Comparison of ENCODE assay signal across 9 cellular contexts in genomic region chr2:54081574-54081973, GRCh38. TPM values are rescaled to one million over a fixed set of nuclear protein-coding genes. Genes with fewer than 3 reads are reported as not detected.
A peak's percentile ranks its signal among the peaks of the same experiment; 100 is the strongest.
DNase-seq lines count a peak whose midpoint lies in the region; ATAC-seq and TF ChIP-seq lines count a peak whose summit lies in the region.
"Had no signal": no experiment of that assay in that cellular context is flagged by ENCODE, and none has a peak within 500 bp of the region (broad histone marks: within the 10 kb centered on the region; RNA-seq: fewer than 3 reads in every experiment).

No MANE protein-coding gene starts in this region.

- in situ Hi-C loops in GM13976 (cut with MboI; ENCODE audit: low sequenced_read_pairs, unreplicated experiment) = no loop called here

- H3K9me3 ChIP-seq in suprapubic skin (no peaks in the 10 kb centered on the region), upper lobe of left lung (no peaks in the 10 kb centered on the region)

- TF ChIP-seq POLR2A in suprapubic skin (IDR thresholded peaks at IDR 0.05) (no peak), upper lobe of left lung (IDR thresholded peaks at IDR 0.05) (no peak)

- H3K36me3 ChIP-seq in suprapubic skin = no peaks in the 10 kb centered on the region
- H3K36me3 ChIP-seq in upper lobe of left lung = no peaks in the 10 kb centered on the region

- DNase-seq in GM13976 (ENCODE audit: low spot score) (peak; percentile 67), choroid plexus epithelial cell (ENCODE audit: low read depth) (peak; percentile 57), NK-92 (lab: John Stamatoyannopoulos, UW; ENCODE audit: unreplicated experiment) (no peak), suprapubic skin (ENCODE audit: low spot score in 2 of 2) (no peak), upper lobe of left lung (no peak), DMS153 treated with DMSO at 0.1 percent for 48 hours (lab: John Stamatoyannopoulos, UW; ENCODE audit: unreplicated experiment) (no peak)

- TF ChIP-seq EP300 in suprapubic skin (IDR thresholded peaks at IDR 0.05) = no peak
- TF ChIP-seq EP300 in upper lobe of left lung (IDR thresholded peaks at IDR 0.05) = no peak

- H3K4me1 ChIP-seq in suprapubic skin = no peaks in the 10 kb centered on the region
- peaks cover 0 to 6% (median 2%) of the 10 kb centered on the region in 4 donors for H3K4me1 ChIP-seq in upper lobe of left lung

- 94% methylated on average over 6 of the region's 6 CpGs for WGBS in suprapubic skin
- 87 to 90% methylated on average over 6 of the region's 6 CpGs for WGBS in upper lobe of left lung, 2 donors

- H3K27me3 ChIP-seq in suprapubic skin = no peaks in the 10 kb centered on the region
- H3K27me3 ChIP-seq in upper lobe of left lung = no peaks in the 10 kb centered on the region

- H3K4me3 ChIP-seq in choroid plexus epithelial cell (ENCODE audit: low read depth, low read length) (no peak overlapping the region), suprapubic skin (no peak overlapping the region), upper lobe of left lung (no peak overlapping the region)

- ATAC-seq in GM21423 (IDR thresholded peaks at IDR 0.05; ENCODE audit: unreplicated experiment) = peak; percentile 97
- ATAC-seq in HG03571 (IDR thresholded peaks at IDR 0.05; ENCODE audit: unreplicated experiment) = peak; percentile 96
- no peak for ATAC-seq in upper lobe of left lung (ENCODE audit: low FRiP score in 2 of 2)
- ATAC-seq: naive thymus-derived CD4-positive, alpha-beta T cell had no signal

- TF ChIP-seq CTCF in GM13976 (IDR thresholded peaks at IDR 0.05; ENCODE audit: borderline replicate concordance, control extremely low read depth, extremely low read depth, insufficient read depth, missing control alignments) (no peak), choroid plexus epithelial cell (conservative IDR thresholded peaks at IDR 0.05; ENCODE audit: low read depth, low read length) (peak; percentile 4), suprapubic skin (IDR thresholded peaks at IDR 0.05) (no peak), upper lobe of left lung (IDR thresholded peaks at IDR 0.05) (no peak)

- H3K27ac ChIP-seq in suprapubic skin (no peak overlapping the region), upper lobe of left lung (no peak overlapping the region)

RNA-seq across cellular contexts. Expression of gene ACYP2, which starts 33.8 kb away (rescaled TPM):
- 10 to 100 TPM in 3 of 4 donors, 1 to 10 TPM in 1; 9.1 to 20.2 (median 14.2) TPM for total RNA-seq in suprapubic skin
- 10 to 100 TPM in 5 of 6 donors, 1 to 10 TPM in 1; 8.9 to 15.7 (median 14.8) TPM for total RNA-seq in upper lobe of left lung

Comparison
In these comparisons a context has a peak if more than half of its experiments do, and no peak if none do; other contexts are left out.
1. DNase-seq: peak in GM13976 (single experiment) and choroid plexus epithelial cell (single experiment); none in NK-92 (single experiment), suprapubic skin (0 of 2), upper lobe of left lung (0 of 2) and DMS153 treated with DMSO at 0.1 percent for 48 hours (single experiment).
2. ATAC-seq: peak in GM21423 (single experiment) and HG03571 (single experiment); none in upper lobe of left lung (0 of 2).